ENCODE assay signal across 19 cellular contexts in genomic region chr22:32333769-32334639, GRCh38. TPM values are rescaled to one million over a fixed set of nuclear protein-coding genes. Genes with fewer than 3 reads are reported as not detected.
"Had no signal": no experiment of that assay in that cellular context is flagged by ENCODE, and none has a peak within 500 bp of the region (broad histone marks: within the 10 kb centered on the region; RNA-seq: fewer than 3 reads in every experiment).

No MANE protein-coding gene starts in this region.

- DNase-seq: activated CD4-positive, alpha-beta T cell treated with anti-CD3 and anti-CD28 coated beads, Interleukin-2, amount 50 U/mL, for 48 hours; amniotic stem cell; dermis blood vessel endothelial cell; hippocampal formation; kidney glomerular epithelial cell; posterior cingulate gyrus; stimulated activated CD4-positive, alpha-beta T cell treated with anti-CD3 and anti-CD28 coated beads, Interleukin-12 subunit alpha, Interleukin-12 subunit beta, amount 100 ng/mL, for 4 hours; stimulated activated naive CD4-positive, alpha-beta T cell; substantia nigra; SW 1271 had no signal

- H3K27ac ChIP-seq: body of pancreas, neutrophil, right lobe of liver had no signal

- H3K4me1 ChIP-seq: body of pancreas, right lobe of liver had no signal

- H3K27me3 ChIP-seq: body of pancreas, right lobe of liver had no signal

- H3K4me3 ChIP-seq: body of pancreas, right lobe of liver had no signal

- ATAC-seq: activated naive CD4-positive, alpha-beta T cell treated with anti-CD3 and anti-CD28 coated beads, Interleukin-2, amount 50 U/mL, for 72 hours; body of pancreas had no signal

- H3K36me3 ChIP-seq: neutrophil, right lobe of liver had no signal

- H3K9me3 ChIP-seq: body of pancreas, neutrophil, right lobe of liver had no signal

RNA-seq across cellular contexts. Expression of gene RFPL3, which starts 23.7 kb away (rescaled TPM):
- total RNA-seq: activated naive CD4-positive, alpha-beta T cell treated with anti-CD3 and anti-CD28 coated beads, Interleukin-2, amount 50 U/mL, for 72 hours; body of pancreas; dermis blood vessel endothelial cell; lower leg skin; mesothelial cell of epicardium; myocyte; right lobe of liver; urinary bladder had no signal
- polyA plus RNA-seq: esophagus, urinary bladder had no signal
